In genomic region chr17:2204393-2204792, GRCh38 we compare ENCODE assay signal across 23 cellular contexts.
"Had no signal": no experiment of that assay in that cellular context is flagged by ENCODE, and none has a peak within 500 bp of the region (broad histone marks: within the 10 kb centered on the region; RNA-seq: fewer than 3 reads in every experiment).

No MANE protein-coding gene starts in this region.

- H3K9me3 ChIP-seq: gastrocnemius medialis, ovary, psoas muscle, spleen, testis, tibial artery, upper lobe of left lung had no signal

- H3K4me3 ChIP-seq: coronary artery, gastrocnemius medialis, ovary, psoas muscle, skin epidermis, spleen, testis, tibial artery, upper lobe of left lung had no signal

- H3K27me3 Mint-ChIP-seq: effector memory CD8-positive, alpha-beta T cell; naive thymus-derived CD8-positive, alpha-beta T cell; stimulated activated memory B cell treated with anti-CD40 and anti-IgM and Interleukin-4, amounts not matched to agents 10 μg/mL and 1 μg/mL and 100 μg/mL, for 72 hours had no signal

- DNase-seq: effector memory CD8-positive, alpha-beta T cell; foreskin fibroblast; gastrocnemius medialis; head of caudate nucleus; kidney; mammary epithelial cell; mesendoderm; naive thymus-derived CD8-positive, alpha-beta T cell; occipital lobe; ovary; posterior cingulate gyrus; psoas muscle; right cardiac atrium; spleen; stimulated activated CD4-positive, alpha-beta T cell treated with anti-CD3 and anti-CD28 coated beads, Interleukin-4, amount 100 ng/mL, for 4 hours; stimulated activated naive CD8-positive, alpha-beta T cell treated with anti-CD3 and anti-CD28 coated beads, Interleukin-15, Interleukin-2, amounts not matched to agents 100 U/mL and 50 U/mL, for 24 hours; substantia nigra; testis; tibial artery; upper lobe of left lung had no signal

- H3K27ac ChIP-seq: coronary artery, ovary, spleen, testis, tibial artery, upper lobe of left lung had no signal

- H3K27me3 ChIP-seq: gastrocnemius medialis, ovary, spleen, testis, tibial artery, upper lobe of left lung had no signal

- H3K4me1 Mint-ChIP-seq: stimulated activated memory B cell treated with anti-CD40 and anti-IgM and Interleukin-4, amounts not matched to agents 10 μg/mL and 1 μg/mL and 100 μg/mL, for 72 hours had no signal

- H3K27ac Mint-ChIP-seq: effector memory CD8-positive, alpha-beta T cell; stimulated activated memory B cell treated with anti-CD40 and anti-IgM and Interleukin-4, amounts not matched to agents 10 μg/mL and 1 μg/mL and 100 μg/mL, for 72 hours had no signal

- H3K36me3 ChIP-seq: gastrocnemius medialis, ovary had no signal

- H3K4me3 Mint-ChIP-seq: effector memory CD8-positive, alpha-beta T cell; naive thymus-derived CD8-positive, alpha-beta T cell; stimulated activated memory B cell treated with anti-CD40 and anti-IgM and Interleukin-4, amounts not matched to agents 10 μg/mL and 1 μg/mL and 100 μg/mL, for 72 hours had no signal

- H3K9me3 Mint-ChIP-seq: effector memory CD8-positive, alpha-beta T cell; naive thymus-derived CD8-positive, alpha-beta T cell; stimulated activated memory B cell treated with anti-CD40 and anti-IgM and Interleukin-4, amounts not matched to agents 10 μg/mL and 1 μg/mL and 100 μg/mL, for 72 hours had no signal
